Comparison of ENCODE assay signal across 9 cellular contexts in the genomic region with DNA sequence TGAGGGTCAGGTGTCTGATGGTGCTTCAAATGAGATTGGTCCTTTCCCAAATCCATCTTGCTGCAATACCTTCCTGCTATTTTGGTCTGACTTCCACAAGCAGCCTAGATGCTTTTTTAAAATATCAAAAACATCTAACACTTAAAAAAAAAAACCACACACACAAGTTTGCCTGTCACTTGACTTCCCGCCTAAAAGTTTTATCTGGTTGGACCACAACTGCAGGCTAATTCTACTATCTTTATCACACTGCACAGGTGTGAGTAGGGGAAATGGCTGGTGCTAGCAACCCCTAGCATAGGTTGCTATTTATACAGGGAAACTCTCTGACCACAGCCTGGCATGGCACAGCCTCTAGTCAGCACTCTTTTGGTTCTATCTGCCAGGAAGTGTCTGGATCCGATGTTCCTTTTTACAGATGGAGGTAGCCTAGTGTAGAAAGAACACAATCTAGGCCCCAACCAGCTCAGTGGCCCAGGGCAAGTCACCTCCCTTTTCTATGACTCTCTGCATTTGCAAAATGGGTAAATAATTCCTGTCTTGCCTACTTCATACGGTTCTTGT. TPM values are rescaled to one million over a fixed set of nuclear protein-coding genes. Genes with fewer than 3 reads are reported as not detected.
A peak's percentile ranks its signal among the peaks of the same experiment; 100 is the strongest.
DNase-seq lines count a peak whose midpoint lies in the region; ATAC-seq, FAIRE-seq and TF ChIP-seq lines count a peak whose summit lies in the region.
"Had no signal": no experiment of that assay in that cellular context is flagged by ENCODE, and none has a peak within 500 bp of the region (broad histone marks: within the 10 kb centered on the region; RNA-seq: fewer than 3 reads in every experiment).

A gene with protein sequence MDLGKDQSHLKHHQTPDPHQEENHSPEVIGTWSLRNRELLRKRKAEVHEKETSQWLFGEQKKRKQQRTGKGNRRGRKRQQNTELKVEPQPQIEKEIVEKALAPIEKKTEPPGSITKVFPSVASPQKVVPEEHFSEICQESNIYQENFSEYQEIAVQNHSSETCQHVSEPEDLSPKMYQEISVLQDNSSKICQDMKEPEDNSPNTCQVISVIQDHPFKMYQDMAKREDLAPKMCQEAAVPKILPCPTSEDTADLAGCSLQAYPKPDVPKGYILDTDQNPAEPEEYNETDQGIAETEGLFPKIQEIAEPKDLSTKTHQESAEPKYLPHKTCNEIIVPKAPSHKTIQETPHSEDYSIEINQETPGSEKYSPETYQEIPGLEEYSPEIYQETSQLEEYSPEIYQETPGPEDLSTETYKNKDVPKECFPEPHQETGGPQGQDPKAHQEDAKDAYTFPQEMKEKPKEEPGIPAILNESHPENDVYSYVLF (minus strand): TSS at position 92 of the 564 bp plus-strand sequence. CDS start 36 bp downstream, at position 56.

- CTCF ChIA-PET in activated CD4-positive, alpha-beta T cell treated with anti-CD3 and anti-CD28 coated beads, Interleukin-2, amount 10 ng/mL, durations not matched to agents 7 days and 5 days (lab: Charles Lee): interaction anchor here (0.6 kb wide), 2 partner anchors 36 to 239 kb away, joined by 3 to 4 read pairs; no protein-coding TSS in a partner anchor

- FAIRE-seq in small intestine (lab: Jason Lieb, UNC): no peak

- H3K36me3 Mint-ChIP-seq in activated CD4-positive, alpha-beta T cell treated with anti-CD3 and anti-CD28 coated beads, Interleukin-2, amount 10 ng/mL, durations not matched to agents 7 days and 5 days (ENCODE audit: low read depth): peaks cover 4% of the 10 kb centered on the region

- H3K36me3 ChIP-seq in small intestine (ENCODE audit: control insufficient read depth in 2 of 2, insufficient read depth in 2 of 2, low read length in 2 of 2) (no peaks in the 10 kb centered on the region), WERI-Rb-1 (no peaks in the 10 kb centered on the region)
- H3K36me3 ChIP-seq: heart right ventricle had no signal

- DNase-seq in activated CD4-positive, alpha-beta T cell treated with anti-CD3 and anti-CD28 coated beads, Interleukin-2, amount 10 ng/mL, durations not matched to agents 7 days and 5 days: peak; percentile 58
- DNase-seq in small intestine (peak; percentile 17), WERI-Rb-1 (no peak), NCI-H2081 (lab: John Stamatoyannopoulos, UW) (no peak), GM20000 (ENCODE audit: low spot score) (no peak)
- DNase-seq: GM23248, heart right ventricle had no signal

- H3K4me3 ChIP-seq in small intestine (ENCODE audit: low read depth in 1 of 2, low read length in 2 of 2) (no peak within 1 kb of the TSS), WERI-Rb-1 (ENCODE audit: low read depth, low read length) (no peak within 1 kb of the TSS)
- H3K4me3 ChIP-seq: GM23248, heart right ventricle had no signal

- H3K4me1 ChIP-seq in small intestine (ENCODE audit: control insufficient read depth in 2 of 2, insufficient read depth in 1 of 2, low read depth in 1 of 2, low read length in 1 of 2): no peaks in the 10 kb centered on the region
- H3K4me1 ChIP-seq: heart right ventricle had no signal

- POLR2A ChIA-PET in activated CD4-positive, alpha-beta T cell treated with anti-CD3 and anti-CD28 coated beads, Interleukin-2, amount 10 ng/mL, durations not matched to agents 7 days and 5 days (lab: Charles Lee): no interaction called here

- peaks cover 35% of the 10 kb centered on the region for H3K4me1 Mint-ChIP-seq in activated CD4-positive, alpha-beta T cell treated with anti-CD3 and anti-CD28 coated beads, Interleukin-2, amount 10 ng/mL, durations not matched to agents 7 days and 5 days

- ATAC-seq in GM18907 (IDR thresholded peaks at IDR 0.05; ENCODE audit: unreplicated experiment): peak; percentile 76
- ATAC-seq in HG03196 (IDR thresholded peaks at IDR 0.05; ENCODE audit: unreplicated experiment): peak; percentile 53
- ATAC-seq: heart right ventricle had no signal

- no peak within 1 kb of the TSS for H3K4me3 Mint-ChIP-seq in activated CD4-positive, alpha-beta T cell treated with anti-CD3 and anti-CD28 coated beads, Interleukin-2, amount 10 ng/mL, durations not matched to agents 7 days and 5 days

- H3K9me3 ChIP-seq in small intestine (ENCODE audit: control insufficient read depth, low read depth) (no peaks in the 10 kb centered on the region), WERI-Rb-1 (ENCODE audit: severe bottlenecking) (no peaks in the 10 kb centered on the region)
- H3K9me3 ChIP-seq: heart right ventricle had no signal

- H3K27ac Mint-ChIP-seq in activated CD4-positive, alpha-beta T cell treated with anti-CD3 and anti-CD28 coated beads, Interleukin-2, amount 10 ng/mL, durations not matched to agents 7 days and 5 days: peak within 1 kb of the TSS; percentile 84

- H3K27ac ChIP-seq in small intestine (ENCODE audit: low read depth in 1 of 2, low read length in 1 of 2) (peak within 1 kb of the TSS in 1 of 2 donors; percentile 35), WERI-Rb-1 (no peak within 1 kb of the TSS)
- H3K27ac ChIP-seq: GM23248, heart right ventricle had no signal

- TF ChIP-seq CTCF in WERI-Rb-1 (IDR thresholded peaks at IDR 0.05; ENCODE audit: low read depth, low read length) (no peak), GM20000 (IDR thresholded peaks at IDR 0.05; ENCODE audit: extremely low read depth, missing control alignments) (no peak)

- H3K9me3 Mint-ChIP-seq in activated CD4-positive, alpha-beta T cell treated with anti-CD3 and anti-CD28 coated beads, Interleukin-2, amount 10 ng/mL, durations not matched to agents 7 days and 5 days: no peaks in the 10 kb centered on the region

- H3K27me3 ChIP-seq in small intestine (ENCODE audit: control insufficient read depth in 2 of 2, insufficient read depth in 2 of 2, low read length in 2 of 2): peaks cover 3 to 5% of the 10 kb centered on the region in 2 donors
- no peaks in the 10 kb centered on the region for H3K27me3 ChIP-seq in WERI-Rb-1 (ENCODE audit: insufficient read depth, low read depth, severe bottlenecking)

- 49 to 60% (median 56%) methylated on average over 3 of the region's 3 CpGs for WGBS in small intestine, 3 donors

- H3K27me3 Mint-ChIP-seq in activated CD4-positive, alpha-beta T cell treated with anti-CD3 and anti-CD28 coated beads, Interleukin-2, amount 10 ng/mL, durations not matched to agents 7 days and 5 days: peaks cover 2% of the 10 kb centered on the region

RNA-seq across cellular contexts. Expression of the gene that starts here (rescaled TPM):
- 1 to 10 TPM; 2.2 to 2.9 TPM for total RNA-seq in activated CD4-positive, alpha-beta T cell treated with anti-CD3 and anti-CD28 coated beads, Interleukin-2, amount 10 ng/mL, durations not matched to agents 7 days and 5 days
- under 1 TPM in 1 of 3 donors, not detected in 2; 0.03 TPM for polyA plus RNA-seq in small intestine
- total RNA-seq: GM23248 had no signal
- polyA plus RNA-seq: GM23248, heart right ventricle had no signal

Comparison
In these comparisons a context has a peak if more than half of its experiments do, and no peak if none do; other contexts are left out.
1. Peak in DNase-seq in small intestine; RNA of the gene not detected or under 1 TPM.